11 cellular contexts compared by ENCODE assay signal in genomic region chr3:133799794-133800585, GRCh38. TPM values are rescaled to one million over a fixed set of nuclear protein-coding genes. Genes with fewer than 3 reads are reported as not detected.
A peak's percentile ranks its signal among the peaks of the same experiment; 100 is the strongest.
DNase-seq lines count a peak whose midpoint lies in the region; ATAC-seq, FAIRE-seq and TF ChIP-seq lines count a peak whose summit lies in the region.
"Had no signal": no experiment of that assay in that cellular context is flagged by ENCODE, and none has a peak within 500 bp of the region (broad histone marks: within the 10 kb centered on the region; RNA-seq: fewer than 3 reads in every experiment).

No MANE protein-coding gene starts in this region.

- peaks cover 0 to 37% (median 32%) of the 10 kb centered on the region in 5 donors for H3K27me3 Mint-ChIP-seq in naive thymus-derived CD4-positive, alpha-beta T cell

- no peak overlapping the region for H3K4me3 Mint-ChIP-seq in naive thymus-derived CD4-positive, alpha-beta T cell
- H3K4me3 Mint-ChIP-seq: activated naive CD8-positive, alpha-beta T cell treated with anti-CD3 and anti-CD28 coated beads, Interleukin-2, amount 10 ng/mL, durations not matched to agents 7 days and 5 days had no signal

- H3K9ac ChIP-seq in GM12878 (ENCODE audit: control insufficient read depth, insufficient read depth, low read length): no peak overlapping the region

- no peaks in the 10 kb centered on the region for H4K20me1 ChIP-seq in GM12878 (ENCODE audit: control insufficient read depth, insufficient read depth)

- intact Hi-C loops in GM12878 (cut with micrococcal nuclease; ENCODE audit: unreplicated experiment) (no loop called here), head of caudate nucleus (cut with DNase I) (no loop called here)
- intact Hi-C loops in naive thymus-derived CD4-positive, alpha-beta T cell (cut with micrococcal nuclease): no loop called here

- POLR2A ChIA-PET in GM12878 (lab: Charles Lee): no interaction called here
- POLR2A ChIA-PET in naive thymus-derived CD4-positive, alpha-beta T cell (lab: Charles Lee): no interaction called here

- TF ChIP-seq POLR2A in GM12878 (IDR thresholded peaks at IDR 0.05; ENCODE audit: low read depth, low read length): no peak

- no peaks in the 10 kb centered on the region for H3K79me2 ChIP-seq in GM12878 (ENCODE audit: control insufficient read depth, insufficient read depth, low read length)

- H3K4me1 ChIP-seq in GM12878 (ENCODE audit: control insufficient read depth, insufficient read depth, low read length): no peaks in the 10 kb centered on the region; the same call in 1 of the 2 replicates
- peaks cover 0 to under 1% of the 10 kb centered on the region in 2 donors for H3K4me1 ChIP-seq in naive thymus-derived CD4-positive, alpha-beta T cell (ENCODE audit: control insufficient read depth in 2 of 2, insufficient read depth in 2 of 2, low read length in 2 of 2)

- no peak for TF ChIP-seq RAD21 in GM12878 (IDR thresholded peaks at IDR 0.05; ENCODE audit: insufficient read depth, low read depth, low read length)

- H3K36me3 Mint-ChIP-seq in naive thymus-derived CD4-positive, alpha-beta T cell: peaks cover 0 to 2% (median 0%) of the 10 kb centered on the region in 5 donors
- H3K36me3 Mint-ChIP-seq: activated naive CD8-positive, alpha-beta T cell treated with anti-CD3 and anti-CD28 coated beads, Interleukin-2, amount 10 ng/mL, durations not matched to agents 7 days and 5 days had no signal

- in situ Hi-C loops in GM12878 (cut with MboI): no loop called here

- H2AFZ ChIP-seq in GM12878 (ENCODE audit: control insufficient read depth, low read depth, low read length): no peak overlapping the region

- ATAC-seq in GM12878 (peak; percentile 60), GM18498 (IDR thresholded peaks at IDR 0.05; ENCODE audit: unreplicated experiment) (no peak), GM21526 (IDR thresholded peaks at IDR 0.05; ENCODE audit: low FRiP score, unreplicated experiment) (no peak)
- ATAC-seq in naive thymus-derived CD4-positive, alpha-beta T cell: peak; percentile 74

- H3K9me3 Mint-ChIP-seq in naive thymus-derived CD4-positive, alpha-beta T cell: peaks cover 0 to 8% (median 0%) of the 10 kb centered on the region in 11 donors

- no peaks in the 10 kb centered on the region for H3K9me3 ChIP-seq in GM12878 (replicated peaks; ENCODE audit: control insufficient read depth, insufficient read depth, low read length)
- H3K9me3 ChIP-seq in naive thymus-derived CD4-positive, alpha-beta T cell (ENCODE audit: control insufficient read depth in 2 of 3, low read length in 3 of 3): no peaks in the 10 kb centered on the region

- 34% methylated on average over 7 of the region's 7 CpGs for WGBS in GM12878 (ENCODE audit: insufficient coverage, insufficient replicate concordance, low lambda C conversion rate, missing lambda C conversion rate)

- no peak for TF ChIP-seq EP300 in GM12878 (IDR thresholded peaks at IDR 0.05; ENCODE audit: borderline replicate concordance in 1 of 2, control insufficient read depth in 1 of 2, low read depth in 2 of 2, low read length in 2 of 2)

- no peak overlapping the region for H3K4me2 ChIP-seq in GM12878 (ENCODE audit: control insufficient read depth, insufficient read depth)

- CTCF ChIA-PET in GM12878 (lab: Yijun Ruan, JAX): no interaction called here
- CTCF ChIA-PET in naive thymus-derived CD4-positive, alpha-beta T cell (lab: Charles Lee): no interaction called here

- FAIRE-seq in GM12878 (lab: Jason Lieb, UNC): no peak

- peaks cover 0 to 2% (median under 1%) of the 10 kb centered on the region in 7 donors for H3K4me1 Mint-ChIP-seq in naive thymus-derived CD4-positive, alpha-beta T cell

- no peaks in the 10 kb centered on the region for H3K36me3 ChIP-seq in GM12878 (ENCODE audit: control insufficient read depth in 2 of 2, insufficient read depth in 2 of 2, low read length in 1 of 2)
- H3K36me3 ChIP-seq in naive thymus-derived CD4-positive, alpha-beta T cell (ENCODE audit: control insufficient read depth in 2 of 3, insufficient read depth in 3 of 3, low read length in 3 of 3): no peaks in the 10 kb centered on the region

- H3K27ac Mint-ChIP-seq in naive thymus-derived CD4-positive, alpha-beta T cell: no peak overlapping the region
- H3K27ac Mint-ChIP-seq: activated naive CD8-positive, alpha-beta T cell treated with anti-CD3 and anti-CD28 coated beads, Interleukin-2, amount 10 ng/mL, durations not matched to agents 7 days and 5 days had no signal

- H3K27ac ChIP-seq in GM12878 (ENCODE audit: control insufficient read depth, insufficient read depth): no peak overlapping the region
- H3K27ac ChIP-seq in naive thymus-derived CD4-positive, alpha-beta T cell (ENCODE audit: low read depth, low read length): no peak overlapping the region
- H3K27ac ChIP-seq: dorsolateral prefrontal cortex had no signal

- no TSS peak for BruUV-seq in GM12878 (replicated peaks; lab: Mats Ljungman, UMichigan)

- H3K27me3 ChIP-seq in GM12878 (replicated peaks in 1 of 2; ENCODE audit: control insufficient read depth in 2 of 2, insufficient read depth in 2 of 2, low read length in 1 of 2): no peaks in the 10 kb centered on the region
- peaks cover 0 to 7% of the 10 kb centered on the region in 2 donors for H3K27me3 ChIP-seq in naive thymus-derived CD4-positive, alpha-beta T cell (ENCODE audit: control insufficient read depth in 2 of 2, insufficient read depth in 2 of 2, low read length in 2 of 2)
- H3K27me3 ChIP-seq: dorsolateral prefrontal cortex had no signal

- SMC1A ChIA-PET in GM12878 (lab: Charles Lee; ENCODE audit: uncharacterized antibody, unreplicated experiment): no interaction called here

- H3K4me3 ChIP-seq in GM12878: no peak overlapping the region
- H3K4me3 ChIP-seq in naive thymus-derived CD4-positive, alpha-beta T cell (ENCODE audit: low read length): no peak overlapping the region
- H3K4me3 ChIP-seq: dorsolateral prefrontal cortex had no signal

- peak; percentile 14 for DNase-seq in EL
- peak; percentile 78 for DNase-seq in MV-4-11 (lab: John Stamatoyannopoulos, UW)
- no peak for DNase-seq in GM12878 (ENCODE audit: low read depth, low spot score)
- DNase-seq in naive thymus-derived CD4-positive, alpha-beta T cell: no peak
- no peak for DNase-seq in Kasumi-1 (lab: John Stamatoyannopoulos, UW)
- DNase-seq in head of caudate nucleus: no peak
- DNase-seq: activated CD4-positive, alpha-beta T cell treated with anti-CD3 and anti-CD28 coated beads, Interleukin-2, amount 50 U/mL, for 4 hours; activated naive CD8-positive, alpha-beta T cell treated with anti-CD3 and anti-CD28 coated beads, Interleukin-2, amount 10 ng/mL, durations not matched to agents 7 days and 5 days; dorsolateral prefrontal cortex had no signal

- RAD21 ChIA-PET in GM12878 (lab: Charles Lee; ENCODE audit: unreplicated experiment): no interaction called here

- no peak for TF ChIP-seq CTCF in GM12878 (IDR thresholded peaks at IDR 0.05 in 2 of 3, conservative IDR thresholded peaks at IDR 0.05 in 1 of 3; ENCODE audit: control insufficient read depth in 2 of 3, extremely low read depth in 1 of 3, insufficient read depth in 1 of 3, low read depth in 3 of 3, low read length in 3 of 3)

TF ChIP-seq in GM12878, 131 proteins besides CTCF, POLR2A, EP300 and RAD21 (continues in another document):
- no peak for TF ChIP-seq HDGF (IDR thresholded peaks at IDR 0.05)
- TF ChIP-seq CREB1 (IDR thresholded peaks at IDR 0.05; ENCODE audit: low read depth): 0 out of 2 replicates have a peak, but pooled peaks have one; percentile 45

RNA-seq across cellular contexts. Expression of gene SRPRB, which starts 5.6 kb away (rescaled TPM):
- total RNA-seq in GM12878 (2013; cell fraction: nucleolus; rRNA removed): 40.0 and 42.4 TPM in 2 replicates
- total RNA-seq in GM12878 (2014; rRNA removed) (45.5 and 46.9 TPM in 2 replicates), GM12878 (2014; rRNA removed; fragmentation: Illumina TruSeq; extraction: Trizol) (37.6 and 43.0 TPM in 2 replicates), GM12878 (2021) (63.0 and 65.1 TPM in 2 replicates)
- 23.8 TPM for polyA plus RNA-seq in GM12878 (2011; ENCODE audit: low read depth)
- polyA plus RNA-seq in GM12878 (2011; rRNA removed) (45.2 and 45.6 TPM in 2 replicates), GM12878 (2014; fragmentation: Illumina TruSeq; extraction: Trizol) (42.4 and 46.3 TPM in 2 replicates), GM12878 (2014; fragmentation: Nextera tagmentation; extraction: Ambion mirVana) (10 to 100 TPM; 30.6 to 39.1 TPM), GM12878 (2014; rRNA removed) (56.1 and 60.2 TPM in 2 replicates), GM12878 (2016; fragmentation: Nextera tagmentation; extraction: Ambion mirVana) (100 to 1,000 TPM in 1 of 2 experiments, 10 to 100 TPM in 1; 93.7 to 107 TPM)
- 37.1 and 59.6 TPM in 2 replicates for polyA plus RNA-seq in GM12878 (2011; cell fraction: cytosol; rRNA removed)
- polyA plus RNA-seq in GM12878 (2011; cell fraction: nucleus; rRNA removed): 35.1 and 46.4 TPM in 2 replicates
- polyA plus RNA-seq in GM12878 (2012): 31.6 and 39.6 TPM in 2 replicates
- polyA minus RNA-seq in GM12878 (2011; rRNA and poly(A)+ RNA removed): 48.5 and 79.9 TPM in 2 replicates
- polyA minus RNA-seq in GM12878 (2011; cell fraction: cytosol; rRNA and poly(A)+ RNA removed): 48.1 and 65.5 TPM in 2 replicates
- polyA minus RNA-seq in GM12878 (2011; cell fraction: nucleus; rRNA and poly(A)+ RNA removed): 20.3 and 27.9 TPM in 2 replicates
- 10 to 100 TPM; 27.4 to 63.3 (median 34.6) TPM for total RNA-seq in naive thymus-derived CD4-positive, alpha-beta T cell
- 10 to 100 TPM; 41.5 to 43.1 TPM for polyA plus RNA-seq in naive thymus-derived CD4-positive, alpha-beta T cell

RNA-seq across cellular contexts. Expression of gene TF, which starts 53.8 kb away (rescaled TPM):
- total RNA-seq in GM12878 (2013; cell fraction: nucleolus; rRNA removed): 4.4 and 5.4 TPM in 2 replicates
- total RNA-seq in GM12878 (2014; rRNA removed) (under 0.01 TPM in 1 of 2 replicates, not detected in the other), GM12878 (2014; rRNA removed; fragmentation: Illumina TruSeq; extraction: Trizol) (0.09 and 0.14 TPM in 2 replicates), GM12878 (2021) (6.0 and 8.9 TPM in 2 replicates)
- polyA plus RNA-seq in GM12878 (2011; ENCODE audit: low read depth): 0.34 TPM
- polyA plus RNA-seq in GM12878 (2011; rRNA removed) (0.94 and 0.95 TPM in 2 replicates), GM12878 (2014; fragmentation: Illumina TruSeq; extraction: Trizol) (0.06 TPM in 1 of 2 replicates, not detected in the other), GM12878 (2014; fragmentation: Nextera tagmentation; extraction: Ambion mirVana) (under 1 TPM; 0.02 to 0.05 TPM), GM12878 (2014; rRNA removed) (0.01 and 0.03 TPM in 2 replicates), GM12878 (2016; fragmentation: Nextera tagmentation; extraction: Ambion mirVana) (under 1 TPM in 1 of 2 experiments, not detected in 1; 0.01 TPM)
- polyA plus RNA-seq in GM12878 (2011; cell fraction: cytosol; rRNA removed): 0.51 and 0.59 TPM in 2 replicates
- polyA plus RNA-seq in GM12878 (2011; cell fraction: nucleus; rRNA removed): 2.3 and 4.6 TPM in 2 replicates
- 0.26 and 0.49 TPM in 2 replicates for polyA plus RNA-seq in GM12878 (2012)
- polyA minus RNA-seq in GM12878 (2011; rRNA and poly(A)+ RNA removed): 0.51 and 0.77 TPM in 2 replicates
- not detected in 2 replicates for polyA minus RNA-seq in GM12878 (2011; cell fraction: cytosol; rRNA and poly(A)+ RNA removed)
- 0.38 and 0.73 TPM in 2 replicates for polyA minus RNA-seq in GM12878 (2011; cell fraction: nucleus; rRNA and poly(A)+ RNA removed)
- under 1 TPM; 0.11 to 0.54 (median 0.35) TPM for total RNA-seq in naive thymus-derived CD4-positive, alpha-beta T cell
- polyA plus RNA-seq in naive thymus-derived CD4-positive, alpha-beta T cell: not detected

Comparison
In these comparisons a context has a peak if more than half of its experiments do, and no peak if none do; other contexts are left out.
1. DNase-seq: peak in EL (single experiment) and MV-4-11 (single experiment); none in GM12878 (single experiment), naive thymus-derived CD4-positive, alpha-beta T cell (0 of 9), Kasumi-1 (0 of 2) and head of caudate nucleus (0 of 42).
2. ATAC-seq: peak in GM12878 (single experiment) and naive thymus-derived CD4-positive, alpha-beta T cell (single experiment); none in GM18498 (single experiment) and GM21526 (single experiment).